Comparison of ENCODE assay signal across 8 cellular contexts in the genomic region with DNA sequence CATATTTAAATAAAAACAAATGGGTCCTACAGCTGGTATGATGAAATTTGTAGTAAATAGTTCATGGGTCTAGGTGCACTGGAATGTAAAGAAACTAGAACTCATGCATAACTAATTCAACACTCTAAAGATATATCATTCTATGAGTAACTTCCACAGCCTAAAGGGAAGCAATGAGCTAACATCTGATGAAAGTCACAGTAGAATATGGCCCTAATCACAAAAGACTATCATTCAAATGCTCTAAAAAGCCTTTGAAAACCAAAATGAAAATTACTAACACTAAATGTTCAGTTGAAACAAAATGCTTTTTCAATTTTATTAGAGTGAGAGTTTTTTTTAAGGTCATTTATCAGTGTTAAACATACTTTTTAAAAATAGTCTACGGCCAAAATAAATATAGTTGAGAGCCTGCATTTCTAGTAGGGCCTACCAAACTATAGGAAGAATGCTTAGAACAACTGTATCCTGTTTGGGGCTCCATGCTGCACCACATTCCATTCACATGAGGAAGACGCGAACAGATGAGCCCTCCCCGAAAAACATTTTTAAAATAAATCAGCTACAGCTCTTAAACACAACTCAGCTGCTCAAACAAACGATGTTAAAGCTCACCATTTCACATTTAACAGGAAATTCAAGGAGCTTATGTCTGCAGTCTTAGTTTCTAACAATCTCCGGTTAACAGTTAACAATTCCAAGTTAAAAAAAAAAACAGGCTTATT.
DNase-seq lines count a peak whose midpoint lies in the region; ATAC-seq, FAIRE-seq and TF ChIP-seq lines count a peak whose summit lies in the region.

No MANE protein-coding gene starts in this region.

- SMC1A ChIA-PET in GM12878 (lab: Charles Lee; ENCODE audit: uncharacterized antibody, unreplicated experiment): interaction anchor here (0.6 to 6.8 kb wide), 26 partner anchors 10 to 364 kb away, joined by 3 to 68 read pairs (median 4); a partner anchor contains a TSS

- TF ChIP-seq CTCF in AG09319 (IDR thresholded peaks at IDR 0.05; ENCODE audit: low read depth, low read length): no peak
- no peak for TF ChIP-seq CTCF in GM12875 (IDR thresholded peaks at IDR 0.05; ENCODE audit: borderline replicate concordance, insufficient read depth, low read depth, low read length)
- TF ChIP-seq CTCF in GM12878 (IDR thresholded peaks at IDR 0.05 in 2 of 3, conservative IDR thresholded peaks at IDR 0.05 in 1 of 3; ENCODE audit: control insufficient read depth in 2 of 3, extremely low read depth in 1 of 3, insufficient read depth in 1 of 3, low read depth in 3 of 3, low read length in 3 of 3): no peak
- no peak for TF ChIP-seq CTCF in sigmoid colon (IDR thresholded peaks at IDR 0.05)

- peak overlapping the region; percentile 80 for H3K27ac ChIP-seq in GM12878 (ENCODE audit: control insufficient read depth, insufficient read depth)
- H3K27ac ChIP-seq in iPS-20b (ENCODE audit: low read length): peak overlapping the region; percentile 85
- H3K27ac ChIP-seq in sigmoid colon: peak overlapping the region; percentile 83 to 91 (median 90)

- peaks cover 83% of the 10 kb centered on the region for H3K79me2 ChIP-seq in GM12878 (ENCODE audit: control insufficient read depth, insufficient read depth, low read length)

- no peaks in the 10 kb centered on the region for H4K20me1 ChIP-seq in GM12878 (ENCODE audit: control insufficient read depth, insufficient read depth)

- H2AFZ ChIP-seq in GM12878 (ENCODE audit: control insufficient read depth, low read depth, low read length): no peak overlapping the region

- 5% methylated on average over 6 of the region's 6 CpGs for WGBS in GM12878 (ENCODE audit: insufficient coverage, insufficient replicate concordance, low lambda C conversion rate, missing lambda C conversion rate)
- 0% methylated on average over 6 of the region's 6 CpGs for WGBS in sigmoid colon, 2 donors

- H3K9ac ChIP-seq in GM12878 (ENCODE audit: control insufficient read depth, insufficient read depth, low read length) (peak overlapping the region; percentile 84), iPS-20b (ENCODE audit: low read depth, low read length) (peak overlapping the region; percentile 100)

- ATAC-seq in GM12878: peak; percentile 52
- no peak for ATAC-seq in HG02885 (IDR thresholded peaks at IDR 0.05; ENCODE audit: poor library complexity, unreplicated experiment)

- peak; percentile 40 for DNase-seq in AG09319 (ENCODE audit: extremely low read depth, low read depth)
- peak; percentile 52 for DNase-seq in NCI-H69 (lab: John Stamatoyannopoulos, UW)
- DNase-seq in GM12878 (ENCODE audit: low read depth, low spot score): no peak
- DNase-seq in sigmoid colon: no peak
- no peak for DNase-seq in stimulated activated CD4-positive, alpha-beta T cell treated with anti-CD3 and anti-CD28 coated beads, Interleukin-2, amount 100 ng/mL, for 24 hours

- TSS peak; percentile 75 for BruUV-seq in GM12878 (replicated peaks; lab: Mats Ljungman, UMichigan)

- in situ Hi-C loops in GM12878 (cut with MboI): no loop called here

- H3K4me2 ChIP-seq in GM12878 (ENCODE audit: control insufficient read depth, insufficient read depth): peak overlapping the region; percentile 26; the same call in 1 of the 2 replicates

- no peak for TF ChIP-seq EP300 in GM12878 (IDR thresholded peaks at IDR 0.05; ENCODE audit: borderline replicate concordance in 1 of 2, control insufficient read depth in 1 of 2, low read depth in 2 of 2, low read length in 2 of 2)
- TF ChIP-seq EP300 in sigmoid colon (IDR thresholded peaks at IDR 0.05): no peak

- no peak for FAIRE-seq in GM12878 (lab: Jason Lieb, UNC)

- no peaks in the 10 kb centered on the region for H3K27me3 ChIP-seq in GM12878 (replicated peaks in 1 of 2; ENCODE audit: control insufficient read depth in 2 of 2, insufficient read depth in 2 of 2, low read length in 1 of 2)
- no peaks in the 10 kb centered on the region for H3K27me3 ChIP-seq in iPS-20b (ENCODE audit: insufficient read depth, low read length)
- H3K27me3 ChIP-seq in sigmoid colon: no peaks in the 10 kb centered on the region

- TF ChIP-seq POLR2A in GM12878 (IDR thresholded peaks at IDR 0.05; ENCODE audit: low read depth, low read length) (0 out of 2 replicates have a peak, but pooled peaks have one; percentile 26), sigmoid colon (IDR thresholded peaks at IDR 0.05) (no peak)

- no peaks in the 10 kb centered on the region for H3K36me3 ChIP-seq in GM12878 (ENCODE audit: control insufficient read depth in 2 of 2, insufficient read depth in 2 of 2, low read length in 1 of 2)
- H3K36me3 ChIP-seq in iPS-20b (ENCODE audit: insufficient read depth, low read depth, low read length): 0 out of 2 replicates have a peak, but pooled peaks cover 3% of the 10 kb centered on the region
- no peaks in the 10 kb centered on the region for H3K36me3 ChIP-seq in sigmoid colon

- TF ChIP-seq RAD21 in GM12878 (IDR thresholded peaks at IDR 0.05; ENCODE audit: insufficient read depth, low read depth, low read length): 0 out of 2 replicates have a peak, but pooled peaks have one; percentile 7

- intact Hi-C loops in GM12878 (cut with micrococcal nuclease; ENCODE audit: unreplicated experiment) (loop anchor here (2.0 to 5.0 kb wide), 4 partner anchors 19 to 255 kb away; a partner anchor contains a TSS), sigmoid colon (cut with DNase I) (loop anchor here (2.0 to 5.0 kb wide), 4 partner anchors 200 to 445 kb away; a partner anchor contains a TSS)

- CTCF ChIA-PET in GM12878 (lab: Yijun Ruan, JAX): interaction anchor here (1.0 to 5.9 kb wide), 14 partner anchors 10 to 452 kb away, joined by 3 to 33 read pairs (median 6); no protein-coding TSS in a partner anchor

- RAD21 ChIA-PET in GM12878 (lab: Charles Lee; ENCODE audit: unreplicated experiment): interaction anchor here (0.6 to 4.6 kb wide), 28 partner anchors 10 to 450 kb away, joined by 3 to 67 read pairs (median 6); no protein-coding TSS in a partner anchor

- H3K4me3 ChIP-seq in GM12875 (ENCODE audit: low read depth, low read length): peak overlapping the region; percentile 77
- peak overlapping the region; percentile 91 for H3K4me3 ChIP-seq in GM12878
- H3K4me3 ChIP-seq in iPS-20b (ENCODE audit: low read length): peak overlapping the region; percentile 89
- H3K4me3 ChIP-seq in sigmoid colon: peak overlapping the region; percentile 38 to 55 (median 52)

- H3K9me3 ChIP-seq in GM12878 (replicated peaks; ENCODE audit: control insufficient read depth, insufficient read depth, low read length) (no peaks in the 10 kb centered on the region), iPS-20b (ENCODE audit: insufficient read depth, low read depth, low read length) (no peaks in the 10 kb centered on the region), sigmoid colon (no peaks in the 10 kb centered on the region)

- POLR2A ChIA-PET in GM12878 (lab: Charles Lee): interaction anchor here (0.7 to 2.8 kb wide), 11 partner anchors 10 to 740 kb away, joined by 3 to 15 read pairs (median 6); no protein-coding TSS in a partner anchor

- H3K4me1 ChIP-seq in GM12878 (ENCODE audit: control insufficient read depth, insufficient read depth, low read length) (peaks cover 18% of the 10 kb centered on the region), iPS-20b (ENCODE audit: insufficient read depth, low read length) (peaks cover 8% of the 10 kb centered on the region; the same call in 1 of the 2 replicates), sigmoid colon (peaks cover 0 to 36% (median 22%) of the 10 kb centered on the region in 4 donors)

TF ChIP-seq in GM12878, 131 proteins besides CTCF, POLR2A, EP300 and RAD21:
- 0 out of 2 replicates have a peak, but pooled peaks have one; percentile 26 for TF ChIP-seq PML (IDR thresholded peaks at IDR 0.05; ENCODE audit: low read length)
- no peak for TF ChIP-seq ZNF384 (IDR thresholded peaks at IDR 0.05; ENCODE audit: borderline replicate concordance, low read depth, low read length)
- no peak for TF ChIP-seq ZNF622 (IDR thresholded peaks at IDR 0.05)
- 0 out of 2 replicates have a peak, but pooled peaks have one; percentile 26 for TF ChIP-seq POLR2AphosphoS5 (IDR thresholded peaks at IDR 0.05; ENCODE audit: low read length)
- TF ChIP-seq, protein P1, sequence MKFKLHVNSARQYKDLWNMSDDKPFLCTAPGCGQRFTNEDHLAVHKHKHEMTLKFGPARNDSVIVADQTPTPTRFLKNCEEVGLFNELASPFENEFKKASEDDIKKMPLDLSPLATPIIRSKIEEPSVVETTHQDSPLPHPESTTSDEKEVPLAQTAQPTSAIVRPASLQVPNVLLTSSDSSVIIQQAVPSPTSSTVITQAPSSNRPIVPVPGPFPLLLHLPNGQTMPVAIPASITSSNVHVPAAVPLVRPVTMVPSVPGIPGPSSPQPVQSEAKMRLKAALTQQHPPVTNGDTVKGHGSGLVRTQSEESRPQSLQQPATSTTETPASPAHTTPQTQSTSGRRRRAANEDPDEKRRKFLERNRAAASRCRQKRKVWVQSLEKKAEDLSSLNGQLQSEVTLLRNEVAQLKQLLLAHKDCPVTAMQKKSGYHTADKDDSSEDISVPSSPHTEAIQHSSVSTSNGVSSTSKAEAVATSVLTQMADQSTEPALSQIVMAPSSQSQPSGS (IDR thresholded peaks at IDR 0.05; ENCODE audit: low read length): 0 out of 2 replicates have a peak, but pooled peaks have one; percentile 43
- no peak for TF ChIP-seq PAX5 (IDR thresholded peaks at IDR 0.05; ENCODE audit: borderline replicate concordance, low read depth, low read length)

Comparison
In these comparisons a context has a peak if more than half of its experiments do, and no peak if none do; other contexts are left out.
1. DNase-seq: peak in AG09319 (single experiment) and NCI-H69 (single experiment); none in GM12878 (single experiment), sigmoid colon (single experiment) and stimulated activated CD4-positive, alpha-beta T cell treated with anti-CD3 and anti-CD28 coated beads, Interleukin-2, amount 100 ng/mL, for 24 hours (0 of 2).
2. Peak in every context shown above with its lines, with median percentiles within 50 percentile points of each other: H3K4me3 ChIP-seq and H3K27ac ChIP-seq.